In the genomic region with DNA sequence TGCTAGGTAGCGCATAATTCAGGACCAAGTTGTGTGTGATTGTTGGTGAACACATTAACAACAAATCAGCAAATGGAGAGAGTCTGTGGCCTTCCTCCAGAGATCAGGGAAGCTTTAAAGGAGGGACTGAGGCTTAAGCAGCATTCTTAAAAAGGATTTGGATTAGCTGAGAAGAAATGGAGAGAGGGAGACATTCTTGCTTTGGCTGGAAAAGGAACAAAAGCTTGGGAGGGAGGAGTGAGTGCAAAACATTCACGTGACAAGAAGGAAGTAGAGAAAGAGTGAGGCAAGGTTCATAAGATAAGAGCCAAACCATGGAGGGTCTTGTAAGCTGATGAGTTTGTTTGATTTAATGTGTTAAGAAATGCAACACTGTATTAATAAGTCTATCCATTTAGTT, we compare ENCODE assay signal across 25 cellular contexts.
"Had no signal": no experiment of that assay in that cellular context is flagged by ENCODE, and none has a peak within 500 bp of the region (broad histone marks: within the 10 kb centered on the region; RNA-seq: fewer than 3 reads in every experiment).

No MANE protein-coding gene starts in this region.

- H3K4me1 ChIP-seq: ascending aorta, body of pancreas had no signal

- H3K36me3 ChIP-seq: ascending aorta had no signal

- FAIRE-seq: bronchial epithelial cell, K562, RCC 7860 had no signal

- H3K4me3 ChIP-seq: ascending aorta, body of pancreas, K562 had no signal

- H3K9me3 ChIP-seq: ascending aorta, body of pancreas had no signal

- H3K27ac ChIP-seq: ascending aorta, body of pancreas had no signal

- H3K27me3 ChIP-seq: ascending aorta, body of pancreas had no signal

- DNase-seq: activated CD4-positive, alpha-beta T cell treated with anti-CD3 and anti-CD28 coated beads for 1 hour; activated CD4-positive, alpha-beta T cell treated with anti-CD3 and anti-CD28 coated beads, Interleukin-2, amount 10 ng/mL, durations not matched to agents 24 days and 14 days; activated CD4-positive, alpha-beta T cell treated with anti-CD3 and anti-CD28 coated beads, Interleukin-2, amount 50 U/mL, for 48 hours; activated CD8-positive, alpha-beta memory T cell treated with anti-CD3 and anti-CD28 coated beads, Interleukin-2, amount 10 ng/mL, durations not matched to agents 7 days and 5 days; activated effector memory CD4-positive, alpha-beta T cell treated with anti-CD3 and anti-CD28 coated beads, Interleukin-2, amount 50 U/mL, for 16 hours; activated naive CD4-positive, alpha-beta T cell treated with Interleukin-2 at 50 U/mL for 16 hours; activated naive CD8-positive, alpha-beta T cell treated with anti-CD3 and anti-CD28 coated beads, Interleukin-2, amount 50 U/mL, for 24 hours; activated T-cell treated with anti-CD3 and anti-CD28 coated beads, Interleukin-2, amount 50 U/mL, for 24 hours; amniotic stem cell; body of pancreas; central memory CD4-positive, alpha-beta T cell; Karpas-422; MM.1S; NCI-H1048; NCI-H146; NCI-H187 treated with DMSO at 0.1 percent for 48 hours; NCI-H2081 treated with DMSO at 0.1 percent for 48 hours; NCI-H446 treated with DMSO at 0.1 percent for 48 hours; NCI-H524 treated with DMSO at 0.1 percent for 48 hours; NCI-H748 treated with DMSO at 0.1 percent for 48 hours; SHP77 had no signal
